ENCODE assay signal across 15 cellular contexts in genomic region chr16:15976225-15976812, GRCh38. TPM values are rescaled to one million over a fixed set of nuclear protein-coding genes. Genes with fewer than 3 reads are reported as not detected.
DNase-seq lines count a peak whose midpoint lies in the region; ATAC-seq and TF ChIP-seq lines count a peak whose summit lies in the region.
"Had no signal": no experiment of that assay in that cellular context is flagged by ENCODE, and none has a peak within 500 bp of the region (broad histone marks: within the 10 kb centered on the region; RNA-seq: fewer than 3 reads in every experiment).

No MANE protein-coding gene starts in this region.

- TF ChIP-seq CTCF in omental fat pad (IDR thresholded peaks at IDR 0.05) (no peak), type B pancreatic cell (conservative IDR thresholded peaks at IDR 0.05) (no peak)

- H3K27me3 Mint-ChIP-seq in activated T-cell treated with anti-CD3 and anti-CD28 coated beads, Interleukin-2, amount 50 U/mL, for 24 hours = no peaks in the 10 kb centered on the region
- H3K27me3 Mint-ChIP-seq in effector memory CD8-positive, alpha-beta T cell = no peaks in the 10 kb centered on the region
- no peaks in the 10 kb centered on the region for H3K27me3 Mint-ChIP-seq in type B pancreatic cell
- H3K27me3 Mint-ChIP-seq: stimulated activated memory B cell treated with anti-CD40 and anti-IgM and Interleukin-4, amounts not matched to agents 10 μg/mL and 1 μg/mL and 100 μg/mL, for 72 hours had no signal

- ATAC-seq in effector memory CD8-positive, alpha-beta T cell (replicated peaks) = no peak
- ATAC-seq in omental fat pad (ENCODE audit: low FRiP score) = peak; percentile 16
- ATAC-seq in HG02970 (IDR thresholded peaks at IDR 0.05; ENCODE audit: low FRiP score, unreplicated experiment) = no peak
- ATAC-seq: stimulated activated memory B cell treated with anti-CD40 and anti-IgM and Interleukin-4, amounts not matched to agents 10 μg/mL and 1 μg/mL and 100 μg/mL, for 72 hours had no signal

- DNase-seq in activated T-cell treated with anti-CD3 and anti-CD28 coated beads, Interleukin-2, amount 50 U/mL, for 24 hours = no peak
- no peak for DNase-seq in activated T-cell treated with anti-CD3 and anti-CD28 coated beads, Interleukin-2, amount 50 U/mL, for 1 hour
- DNase-seq in effector memory CD8-positive, alpha-beta T cell = no peak
- no peak for DNase-seq in omental fat pad (ENCODE audit: low spot score)
- no peak for DNase-seq in type B pancreatic cell (ENCODE audit: extremely low spot score, unreplicated experiment)
- DNase-seq in GDM1 (lab: John Stamatoyannopoulos, UW) = no peak
- DNase-seq in NCI-H1436 (lab: John Stamatoyannopoulos, UW) = no peak
- DNase-seq: DMS153, H7, NCI-H1436 treated with DMSO at 0.1 percent for 48 hours, NCI-H526 treated with DMSO at 0.1 percent for 48 hours, WERI-Rb-1 had no signal

- H3K9me3 Mint-ChIP-seq in activated T-cell treated with anti-CD3 and anti-CD28 coated beads, Interleukin-2, amount 50 U/mL, for 24 hours = peaks cover 38% of the 10 kb centered on the region
- peaks cover 5 to 6% of the 10 kb centered on the region in 2 donors for H3K9me3 Mint-ChIP-seq in effector memory CD8-positive, alpha-beta T cell
- peaks cover 6% of the 10 kb centered on the region for H3K9me3 Mint-ChIP-seq in type B pancreatic cell

- H3K4me1 Mint-ChIP-seq in activated T-cell treated with anti-CD3 and anti-CD28 coated beads, Interleukin-2, amount 50 U/mL, for 24 hours (ENCODE audit: low read depth) = peaks cover 43% of the 10 kb centered on the region
- peaks cover 21 to 35% of the 10 kb centered on the region in 2 donors for H3K4me1 Mint-ChIP-seq in effector memory CD8-positive, alpha-beta T cell (ENCODE audit: low read depth in 2 of 2)
- H3K4me1 Mint-ChIP-seq in type B pancreatic cell (ENCODE audit: unreplicated experiment) = no peaks in the 10 kb centered on the region

- peaks cover 91% of the 10 kb centered on the region for H3K36me3 Mint-ChIP-seq in activated T-cell treated with anti-CD3 and anti-CD28 coated beads, Interleukin-2, amount 50 U/mL, for 24 hours (ENCODE audit: low read depth)
- peaks cover 32% of the 10 kb centered on the region for H3K36me3 Mint-ChIP-seq in effector memory CD8-positive, alpha-beta T cell (ENCODE audit: insufficient read depth)
- H3K36me3 Mint-ChIP-seq in type B pancreatic cell = peaks cover 38% of the 10 kb centered on the region

- H3K27ac Mint-ChIP-seq in activated T-cell treated with anti-CD3 and anti-CD28 coated beads, Interleukin-2, amount 50 U/mL, for 24 hours = peak overlapping the region; percentile 68
- peak overlapping the region; percentile 44 to 58 for H3K27ac Mint-ChIP-seq in effector memory CD8-positive, alpha-beta T cell
- peak overlapping the region; percentile 34 for H3K27ac Mint-ChIP-seq in type B pancreatic cell
- H3K27ac Mint-ChIP-seq: activated T-helper 1 cell treated with anti-CD3 and anti-CD28 coated beads, Interleukin-12 subunit alpha, Interleukin-12 subunit beta, Interleukin-2, Interleukin-4 antibody, amounts not matched to agents 30 ng/mL and 10 ng/mL and 1 ng/mL, durations not matched to agents 14 hours and 24 hours and 36 hours; stimulated activated memory B cell treated with anti-CD40 and anti-IgM and Interleukin-4, amounts not matched to agents 10 μg/mL and 1 μg/mL and 100 μg/mL, for 72 hours had no signal

- no peak overlapping the region for H3K4me3 Mint-ChIP-seq in activated T-cell treated with anti-CD3 and anti-CD28 coated beads, Interleukin-2, amount 50 U/mL, for 24 hours
- H3K4me3 Mint-ChIP-seq in effector memory CD8-positive, alpha-beta T cell = no peak overlapping the region
- no peak overlapping the region for H3K4me3 Mint-ChIP-seq in type B pancreatic cell
- H3K4me3 Mint-ChIP-seq: activated T-helper 1 cell treated with anti-CD3 and anti-CD28 coated beads, Interleukin-12 subunit alpha, Interleukin-12 subunit beta, Interleukin-2, Interleukin-4 antibody, amounts not matched to agents 30 ng/mL and 10 ng/mL and 1 ng/mL, durations not matched to agents 14 hours and 24 hours and 36 hours; stimulated activated memory B cell treated with anti-CD40 and anti-IgM and Interleukin-4, amounts not matched to agents 10 μg/mL and 1 μg/mL and 100 μg/mL, for 72 hours had no signal

RNA-seq across cellular contexts. Expression of gene ABCC1, which starts 26.9 kb away (rescaled TPM):
- total RNA-seq in omental fat pad = 10 to 100 TPM; 21.8 to 53.2 (median 36.3) TPM
- total RNA-seq in type B pancreatic cell (ENCODE audit: low replicate concordance) = 38.1 and 53.7 TPM in 2 replicates
